Comparison of ENCODE assay signal across 1 cellular context in genomic region chr3:188979669-188980311, GRCh38.
TF ChIP-seq lines count a peak whose summit lies in the region.

No MANE protein-coding gene starts in this region.

TF ChIP-seq in GM23338, 12 proteins besides CTCF, POLR2A, EP300 and RAD21 (continued from another document):
- no peak for TF ChIP-seq ZNF462 (CRISPR knock-in tag; IDR thresholded peaks at IDR 0.05)
